In genomic region chr12:85385406-85385805, GRCh38 we compare ENCODE assay signal across 25 cellular contexts.
"Had no signal": no experiment of that assay in that cellular context is flagged by ENCODE, and none has a peak within 500 bp of the region (broad histone marks: within the 10 kb centered on the region; RNA-seq: fewer than 3 reads in every experiment).

No MANE protein-coding gene starts in this region.

- H3K4me1 Mint-ChIP-seq: activated CD4-positive, alpha-beta T cell treated with anti-CD3 and anti-CD28 coated beads for 36 hours; activated CD4-positive, alpha-beta T cell treated with anti-CD3 and anti-CD28 coated beads, Interleukin-2, amount 10 ng/mL, durations not matched to agents 7 days and 5 days; activated naive CD4-positive, alpha-beta T cell treated with anti-CD3 and anti-CD28 coated beads, Interleukin-2, amount 50 U/mL, for 24 hours; activated naive CD8-positive, alpha-beta T cell treated with anti-CD3 and anti-CD28 coated beads, Interleukin-2, amount 10 ng/mL, durations not matched to agents 7 days and 5 days; WTC11 had no signal

- DNase-seq: activated CD4-positive, alpha-beta T cell treated with anti-CD3 and anti-CD28 coated beads for 36 hours; activated CD4-positive, alpha-beta T cell treated with anti-CD3 and anti-CD28 coated beads, Interleukin-2, amount 10 ng/mL, durations not matched to agents 7 days and 5 days; activated CD4-positive, alpha-beta T cell treated with anti-CD3 and anti-CD28 coated beads, Interleukin-2, amount 50 U/mL, for 48 hours; activated CD8-positive, alpha-beta T cell treated with anti-CD3 and anti-CD28 coated beads, Interleukin-2, amount 10 ng/mL, durations not matched to agents 7 days and 5 days; activated gamma-delta T cell; activated naive CD4-positive, alpha-beta T cell treated with Interleukin-2 at 50 U/mL for 16 hours; activated naive CD8-positive, alpha-beta T cell treated with anti-CD3 and anti-CD28 coated beads, Interleukin-2, amount 10 ng/mL, durations not matched to agents 7 days and 5 days; activated T-cell treated with anti-CD3 and anti-CD28 coated beads, Interleukin-2, amount 50 U/mL, for 24 hours; amygdala; NCI-H1105 treated with DMSO at 0.1 percent for 48 hours; NCI-H1436; NCI-H1694; NCI-H1930; NCI-H2107; NCI-H2171; NCI-H510A; NCI-H526; NCI-H774; PC-9; SIG-M5 had no signal

- H3K36me3 Mint-ChIP-seq: activated naive CD4-positive, alpha-beta T cell treated with anti-CD3 and anti-CD28 coated beads, Interleukin-2, amount 50 U/mL, for 24 hours; activated naive CD8-positive, alpha-beta T cell treated with anti-CD3 and anti-CD28 coated beads, Interleukin-2, amount 10 ng/mL, durations not matched to agents 7 days and 5 days; WTC11 had no signal

- H3K9me3 Mint-ChIP-seq: activated CD4-positive, alpha-beta T cell treated with anti-CD3 and anti-CD28 coated beads, Interleukin-2, amount 10 ng/mL, durations not matched to agents 7 days and 5 days; activated naive CD4-positive, alpha-beta T cell treated with anti-CD3 and anti-CD28 coated beads, Interleukin-2, amount 50 U/mL, for 24 hours; activated naive CD8-positive, alpha-beta T cell treated with anti-CD3 and anti-CD28 coated beads, Interleukin-2, amount 10 ng/mL, durations not matched to agents 7 days and 5 days; activated T-helper 2 cell treated with anti-CD3 and anti-CD28 coated beads, Interferon-gamma antibody, Interleukin-2, Interleukin-4, amounts not matched to agents 10 μg/mL and 5 μg/mL and 100 μg/mL, durations not matched to agents 14 hours and 24 hours and 36 hours; WTC11 had no signal

- H3K27me3 Mint-ChIP-seq: activated CD4-positive, alpha-beta T cell treated with anti-CD3 and anti-CD28 coated beads for 36 hours; activated CD4-positive, alpha-beta T cell treated with anti-CD3 and anti-CD28 coated beads, Interleukin-2, amount 10 ng/mL, durations not matched to agents 7 days and 5 days; activated naive CD4-positive, alpha-beta T cell treated with anti-CD3 and anti-CD28 coated beads, Interleukin-2, amount 50 U/mL, for 24 hours; activated naive CD8-positive, alpha-beta T cell treated with anti-CD3 and anti-CD28 coated beads, Interleukin-2, amount 10 ng/mL, durations not matched to agents 7 days and 5 days; activated T-cell treated with anti-CD3 and anti-CD28 coated beads, Interleukin-2, amount 50 U/mL, for 24 hours had no signal

- ATAC-seq: activated CD4-positive, alpha-beta T cell treated with anti-CD3 and anti-CD28 coated beads for 36 hours; activated CD4-positive, CD25-positive, alpha-beta regulatory T cell treated with anti-CD3 and anti-CD28 coated beads, Interleukin-2, amount 50 U/mL, for 24 hours; activated CD8-positive, alpha-beta T cell treated with anti-CD3 and anti-CD28 coated beads, Interleukin-2, amount 10 ng/mL, durations not matched to agents 7 days and 5 days; Right ventricle myocardium inferior; WTC11 had no signal

- H3K4me3 Mint-ChIP-seq: activated CD4-positive, alpha-beta T cell treated with anti-CD3 and anti-CD28 coated beads for 36 hours; activated CD4-positive, alpha-beta T cell treated with anti-CD3 and anti-CD28 coated beads, Interleukin-2, amount 10 ng/mL, durations not matched to agents 7 days and 5 days; activated CD8-positive, alpha-beta T cell treated with anti-CD3 and anti-CD28 coated beads, Interleukin-2, amount 10 ng/mL, durations not matched to agents 7 days and 5 days; activated naive CD4-positive, alpha-beta T cell treated with anti-CD3 and anti-CD28 coated beads, Interleukin-2, amount 50 U/mL, for 24 hours; activated naive CD8-positive, alpha-beta T cell treated with anti-CD3 and anti-CD28 coated beads, Interleukin-2, amount 10 ng/mL, durations not matched to agents 7 days and 5 days; activated T-cell treated with anti-CD3 and anti-CD28 coated beads, Interleukin-2, amount 50 U/mL, for 24 hours; WTC11 had no signal

- H3K27ac Mint-ChIP-seq: activated CD4-positive, alpha-beta T cell treated with anti-CD3 and anti-CD28 coated beads for 36 hours; activated CD4-positive, alpha-beta T cell treated with anti-CD3 and anti-CD28 coated beads, Interleukin-2, amount 10 ng/mL, durations not matched to agents 7 days and 5 days; activated CD8-positive, alpha-beta T cell treated with anti-CD3 and anti-CD28 coated beads, Interleukin-2, amount 10 ng/mL, durations not matched to agents 7 days and 5 days; activated naive CD4-positive, alpha-beta T cell treated with anti-CD3 and anti-CD28 coated beads, Interleukin-2, amount 50 U/mL, for 24 hours; activated naive CD8-positive, alpha-beta T cell treated with anti-CD3 and anti-CD28 coated beads, Interleukin-2, amount 10 ng/mL, durations not matched to agents 7 days and 5 days; activated T-cell treated with anti-CD3 and anti-CD28 coated beads, Interleukin-2, amount 50 U/mL, for 24 hours; activated T-helper 2 cell treated with anti-CD3 and anti-CD28 coated beads, Interferon-gamma antibody, Interleukin-2, Interleukin-4, amounts not matched to agents 10 μg/mL and 5 μg/mL and 100 μg/mL, durations not matched to agents 14 hours and 24 hours and 36 hours; WTC11 had no signal
